In genomic region chr3:179148446-179149238, GRCh38 we compare ENCODE assay signal across 8 cellular contexts. TPM values are rescaled to one million over a fixed set of nuclear protein-coding genes. Genes with fewer than 3 reads are reported as not detected.
DNase-seq lines count a peak whose midpoint lies in the region; ATAC-seq and TF ChIP-seq lines count a peak whose summit lies in the region.

No MANE protein-coding gene starts in this region.

- CTCF ChIA-PET in Calu3 (lab: Charles Lee) (interaction anchor here (0.6 to 2.6 kb wide), 4 partner anchors 12 to 172 kb away, joined by 4 to 8 read pairs (median 6); no protein-coding TSS in a partner anchor), SK-N-SH (lab: Yijun Ruan, JAX) (interaction anchor here (0.8 to 5.1 kb wide), 12 partner anchors 11 to 171 kb away, joined by 3 to 42 read pairs (median 4); no protein-coding TSS in a partner anchor)

- H3K9me3 ChIP-seq in SK-N-SH (no peaks in the 10 kb centered on the region), trophoblast cell (ENCODE audit: insufficient read depth, low read depth, low read length) (no peaks in the 10 kb centered on the region)

- ATAC-seq in GM21367 (IDR thresholded peaks at IDR 0.05; ENCODE audit: unreplicated experiment) = peak; percentile 16

- peak overlapping the region; percentile 94 for H3K14ac ChIP-seq in trophoblast cell (ENCODE audit: low read length)

- H3K4me1 Mint-ChIP-seq in Calu3 (ENCODE audit: low read depth, unreplicated experiment) = peaks cover 28% of the 10 kb centered on the region
- peaks cover 37% of the 10 kb centered on the region for H3K4me1 Mint-ChIP-seq in activated naive CD8-positive, alpha-beta T cell treated with anti-CD3 and anti-CD28 coated beads for 36 hours
- peaks cover 18% of the 10 kb centered on the region for H3K4me1 Mint-ChIP-seq in type B pancreatic cell (ENCODE audit: unreplicated experiment)

- H3K23ac ChIP-seq in trophoblast cell (ENCODE audit: low read length) = no peak overlapping the region

- H2AK5ac ChIP-seq in trophoblast cell (ENCODE audit: low read length) = peak overlapping the region; percentile 70

- H2AFZ ChIP-seq in SK-N-SH (ENCODE audit: low read depth) (peak overlapping the region; percentile 54), trophoblast cell (ENCODE audit: insufficient read depth, low read length, poor library complexity) (peak overlapping the region; percentile 96)

- TF ChIP-seq CTCF in Calu3 (IDR thresholded peaks at IDR 0.05; ENCODE audit: unreplicated experiment) = no peak
- TF ChIP-seq CTCF in SK-N-SH (IDR thresholded peaks at IDR 0.05) = no peak
- TF ChIP-seq CTCF in type B pancreatic cell (conservative IDR thresholded peaks at IDR 0.05) = peak; percentile 27

- H4K8ac ChIP-seq in trophoblast cell (ENCODE audit: low read depth, low read length) = peak overlapping the region; percentile 92

- H3K9me2 ChIP-seq in SK-N-SH = no peaks in the 10 kb centered on the region

- H3K36me3 Mint-ChIP-seq in Calu3 (ENCODE audit: insufficient read depth, unreplicated experiment) (no peaks in the 10 kb centered on the region), type B pancreatic cell (no peaks in the 10 kb centered on the region)
- peaks cover 2% of the 10 kb centered on the region for H3K36me3 Mint-ChIP-seq in activated naive CD8-positive, alpha-beta T cell treated with anti-CD3 and anti-CD28 coated beads for 36 hours

- no peaks in the 10 kb centered on the region for H3K36me3 ChIP-seq in SK-N-SH (replicated peaks in 1 of 2; ENCODE audit: control insufficient read depth in 1 of 2, insufficient read depth in 2 of 2, low read length in 1 of 2)
- H3K36me3 ChIP-seq in trophoblast cell (ENCODE audit: control insufficient read depth in 1 of 2, insufficient read depth in 2 of 2, low read length in 2 of 2) = no peaks in the 10 kb centered on the region

- intact Hi-C loops in Calu3 (cut with micrococcal nuclease; ENCODE audit: unreplicated experiment) (loop anchor here (5.0 kb wide), 3 partner anchors 81 to 409 kb away; no protein-coding TSS in a partner anchor), cardiac septum (cut with DNase I) (loop anchor here (1.0 to 5.0 kb wide), 6 partner anchors 34 to 414 kb away; partner anchors contain the start of genes ACTL6A, ZMAT3 and ZNF639)

- H4K20me1 ChIP-seq in SK-N-SH (ENCODE audit: insufficient read depth) = peaks cover 30% of the 10 kb centered on the region

- no peak overlapping the region for H2BK12ac ChIP-seq in trophoblast cell (ENCODE audit: low read length)

- peak overlapping the region; percentile 88 for H3K4ac ChIP-seq in trophoblast cell (ENCODE audit: low read depth, low read length)

- H3K27ac Mint-ChIP-seq in Calu3 (ENCODE audit: unreplicated experiment) (no peak overlapping the region), type B pancreatic cell (peak overlapping the region; percentile 97)
- peak overlapping the region; percentile 96 for H3K27ac Mint-ChIP-seq in activated naive CD8-positive, alpha-beta T cell treated with anti-CD3 and anti-CD28 coated beads for 36 hours

- peaks cover 8% of the 10 kb centered on the region for H3K79me1 ChIP-seq in trophoblast cell (ENCODE audit: low read length)

- peaks cover 16% of the 10 kb centered on the region for H3F3A ChIP-seq in SK-N-SH (replicated peaks; ENCODE audit: insufficient read depth)

- peak overlapping the region; percentile 90 for H3K9ac ChIP-seq in SK-N-SH
- H3K9ac ChIP-seq in trophoblast cell (ENCODE audit: low read length) = peak overlapping the region; percentile 97

- peak overlapping the region; percentile 83 to 94 for H3K27ac ChIP-seq in SK-N-SH (ENCODE audit: low read depth in 2 of 2, low read length in 1 of 2)
- peak overlapping the region; percentile 96 for H3K27ac ChIP-seq in trophoblast cell (ENCODE audit: low read depth, low read length)

- H3K4me3 ChIP-seq in SK-N-SH (ENCODE audit: low read depth in 2 of 2, low read length in 1 of 2) (peak overlapping the region; percentile 72 to 95), trophoblast cell (ENCODE audit: low read depth, low read length) (peak overlapping the region; percentile 97)

- BruUV-seq in Calu3 (replicated peaks; lab: Mats Ljungman, UMichigan) = no TSS peak

- POLR2A ChIA-PET in SK-N-SH (lab: Yijun Ruan, JAX) = interaction anchor here (1.1 to 1.6 kb wide), 3 partner anchors 12 to 167 kb away, joined by 3 to 4 read pairs (median 3); no protein-coding TSS in a partner anchor

- no peaks in the 10 kb centered on the region for H3K27me3 ChIP-seq in SK-N-SH (ENCODE audit: insufficient read depth)
- no peaks in the 10 kb centered on the region for H3K27me3 ChIP-seq in trophoblast cell (ENCODE audit: insufficient read depth, low read length)

- peak overlapping the region; percentile 93 for H3K18ac ChIP-seq in trophoblast cell (ENCODE audit: low read length)

- H2BK5ac ChIP-seq in trophoblast cell (ENCODE audit: low read depth, low read length, poor library complexity) = peak overlapping the region; percentile 86

- no peak for TF ChIP-seq RAD21 in SK-N-SH (IDR thresholded peaks at IDR 0.05; ENCODE audit: low read length)

- DNase-seq in Calu3 = peak; percentile 71
- peak; percentile 19 for DNase-seq in HS-27A (ENCODE audit: low read depth)
- peak; percentile 71 for DNase-seq in SK-N-SH
- peak; percentile 55 for DNase-seq in activated naive CD8-positive, alpha-beta T cell treated with anti-CD3 and anti-CD28 coated beads for 36 hours
- DNase-seq in cardiac septum (ENCODE audit: low spot score) = peak; percentile 78
- DNase-seq in trophoblast cell = peak; percentile 51 to 65
- DNase-seq in type B pancreatic cell (ENCODE audit: extremely low spot score, unreplicated experiment) = no peak

- H4K91ac ChIP-seq in trophoblast cell (ENCODE audit: low read depth, low read length) = peak overlapping the region; percentile 91

- peak overlapping the region; percentile 76 for H4K12ac ChIP-seq in trophoblast cell (ENCODE audit: low read depth, low read length)

- peak overlapping the region; percentile 71 for H3K4me2 ChIP-seq in SK-N-SH
- H3K4me2 ChIP-seq in trophoblast cell (ENCODE audit: low read length) = peak overlapping the region; percentile 76

- peaks cover 4 to 7% of the 10 kb centered on the region in 2 experiments; a peak in 3 of 4 replicates for H3K4me1 ChIP-seq in SK-N-SH (ENCODE audit: control insufficient read depth in 1 of 2, insufficient read depth in 2 of 2, low read depth in 1 of 2, low read length in 1 of 2)
- H3K4me1 ChIP-seq in trophoblast cell (ENCODE audit: control insufficient read depth in 1 of 2, insufficient read depth in 2 of 2, low read length in 2 of 2) = no peaks in the 10 kb centered on the region

- H3K79me2 ChIP-seq in SK-N-SH (ENCODE audit: insufficient read depth) (peaks cover 48% of the 10 kb centered on the region), trophoblast cell (ENCODE audit: control insufficient read depth, insufficient read depth, low read length, poor library complexity) (peaks cover 8% of the 10 kb centered on the region)

- H3K9me3 Mint-ChIP-seq in Calu3 (ENCODE audit: low read depth, unreplicated experiment) (no peaks in the 10 kb centered on the region), type B pancreatic cell (no peaks in the 10 kb centered on the region)
- H3K9me3 Mint-ChIP-seq in activated naive CD8-positive, alpha-beta T cell treated with anti-CD3 and anti-CD28 coated beads for 36 hours = no peaks in the 10 kb centered on the region

- peak overlapping the region; percentile 76 for H2BK120ac ChIP-seq in trophoblast cell (ENCODE audit: insufficient read depth, low read length, poor library complexity)

- TF ChIP-seq EP300 in SK-N-SH (IDR thresholded peaks at IDR 0.05; ENCODE audit: borderline replicate concordance in 1 of 2, low read depth in 1 of 2, low read length in 1 of 2) = no peak

- H3K4me3 Mint-ChIP-seq in Calu3 (ENCODE audit: low read depth, unreplicated experiment) = no peak overlapping the region
- H3K4me3 Mint-ChIP-seq in activated naive CD8-positive, alpha-beta T cell treated with anti-CD3 and anti-CD28 coated beads for 36 hours = peak overlapping the region; percentile 92
- peak overlapping the region; percentile 95 for H3K4me3 Mint-ChIP-seq in type B pancreatic cell

- H3K27me3 Mint-ChIP-seq in Calu3 (ENCODE audit: unreplicated experiment) (no peaks in the 10 kb centered on the region), type B pancreatic cell (no peaks in the 10 kb centered on the region)
- no peaks in the 10 kb centered on the region for H3K27me3 Mint-ChIP-seq in activated naive CD8-positive, alpha-beta T cell treated with anti-CD3 and anti-CD28 coated beads for 36 hours

- WGBS in SK-N-SH (ENCODE audit: low lambda C conversion rate) = under 1% methylated on average over 23 of the region's 89 CpGs
- WGBS in trophoblast cell (ENCODE audit: extremely low coverage, insufficient coverage, insufficient read length) = no CpG with 5 or more reads among the region's 89 CpGs

TF ChIP-seq in SK-N-SH, 30 proteins besides CTCF, POLR2A, EP300 and RAD21:
- no peak for TF ChIP-seq GABPA (IDR thresholded peaks at IDR 0.05; ENCODE audit: low read depth)
- TF ChIP-seq ELF1 (IDR thresholded peaks at IDR 0.05) = no peak
- TF ChIP-seq MEF2A (IDR thresholded peaks at IDR 0.05; ENCODE audit: borderline replicate concordance, low read depth) = no peak
- no peak for TF ChIP-seq YY1 (IDR thresholded peaks at IDR 0.05; ENCODE audit: low read depth)
- no peak for TF ChIP-seq NFIC (IDR thresholded peaks at IDR 0.05; ENCODE audit: borderline replicate concordance)
- TF ChIP-seq MXI1 (IDR thresholded peaks at IDR 0.05; ENCODE audit: low read depth, low read length) = no peak; the same call in 1 of the 2 replicates
TF ChIP-seq in SK-N-SH: peak in this region for 0.

RNA-seq across cellular contexts. Expression of gene PIK3CA, which starts 0.5 kb away (rescaled TPM):
- 26.3 and 28.8 TPM in 2 replicates for total RNA-seq in Calu3 (2022)
- 3.2 and 3.9 TPM in 2 replicates for polyA plus RNA-seq in SK-N-SH (2012; rRNA removed)
- 5.3 and 5.7 TPM in 2 replicates for polyA plus RNA-seq in SK-N-SH (2012; cell fraction: cytosol; rRNA removed)
- polyA plus RNA-seq in SK-N-SH (2012; cell fraction: nucleus; rRNA removed) = 1.9 and 5.8 TPM in 2 replicates
- total RNA-seq in activated naive CD8-positive, alpha-beta T cell treated with anti-CD3 and anti-CD28 coated beads for 36 hours = 10 to 100 TPM; 16.8 to 19.0 TPM
- 28.8 TPM for total RNA-seq in cardiac septum
- 9.0 and 9.2 TPM in 2 replicates for polyA plus RNA-seq in trophoblast cell (2013)
- 16.0 and 17.6 TPM in 2 replicates for total RNA-seq in type B pancreatic cell (ENCODE audit: low replicate concordance)
